ENCODE assay signal across 19 cellular contexts in the genomic region with DNA sequence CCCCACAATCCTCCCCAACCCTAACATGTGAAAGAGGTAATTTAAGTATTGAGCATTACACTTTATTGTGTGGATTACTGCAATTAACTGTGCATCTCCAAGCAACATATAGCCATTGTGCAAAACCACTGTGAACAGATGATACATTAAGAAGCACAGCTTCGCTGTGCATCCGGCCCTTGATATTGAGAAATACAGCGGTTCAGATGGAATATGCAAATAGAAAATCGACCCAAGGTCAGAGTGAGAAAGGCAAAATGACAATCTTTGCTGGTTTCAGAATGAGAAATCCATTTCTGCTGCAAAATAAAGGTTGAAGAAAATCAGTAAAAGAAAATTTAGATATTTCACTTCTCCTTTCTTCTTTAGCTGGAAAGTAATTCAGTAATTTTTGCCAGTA.
"Had no signal": no experiment of that assay in that cellular context is flagged by ENCODE, and none has a peak within 500 bp of the region (broad histone marks: within the 10 kb centered on the region; RNA-seq: fewer than 3 reads in every experiment).

No MANE protein-coding gene starts in this region.

- H3K4me1 ChIP-seq: esophagus muscularis mucosa, lower lobe of right lung, psoas muscle, right lobe of liver, stomach, testis, upper lobe of right lung had no signal

- H3K27ac ChIP-seq: coronary artery, esophagus muscularis mucosa, lower lobe of right lung, psoas muscle, right lobe of liver, stomach, testis, upper lobe of right lung had no signal

- H3K27me3 ChIP-seq: esophagus muscularis mucosa, right lobe of liver, stomach, testis, upper lobe of right lung had no signal

- H3K36me3 ChIP-seq: esophagus muscularis mucosa, lower lobe of right lung, right lobe of liver, stomach, upper lobe of right lung had no signal

- DNase-seq: activated CD4-positive, alpha-beta T cell treated with anti-CD3 and anti-CD28 coated beads, Interleukin-2, amount 10 ng/mL, durations not matched to agents 7 days and 5 days; activated CD4-positive, CD25-positive, alpha-beta regulatory T cell; activated naive CD8-positive, alpha-beta T cell treated with anti-CD3 and anti-CD28 coated beads for 36 hours; amygdala; central memory CD4-positive, alpha-beta T cell; effector CD4-positive, alpha-beta T cell; left colon; lower lobe of right lung; nephron progenitor cell; psoas muscle; right lobe of liver; stimulated activated CD4-positive, alpha-beta T cell treated with anti-CD3 and anti-CD28 coated beads, Interleukin-4, amount 100 ng/mL, for 4 hours; stimulated activated CD8-positive, alpha-beta memory T cell treated with anti-CD3 and anti-CD28 coated beads, Interleukin-4, amount 100 ng/mL, for 48 hours; stomach; testis; upper lobe of right lung had no signal

- H3K9me3 ChIP-seq: esophagus muscularis mucosa, lower lobe of right lung, right lobe of liver, stomach, testis, upper lobe of right lung had no signal

- H3K4me3 ChIP-seq: coronary artery, esophagus muscularis mucosa, lower lobe of right lung, psoas muscle, right lobe of liver, smooth muscle cell, stomach, testis, upper lobe of right lung had no signal

- H3K4me2 ChIP-seq: smooth muscle cell had no signal

- ATAC-seq: left colon, lower lobe of right lung, psoas muscle, right lobe of liver, upper lobe of right lung had no signal
